In genomic region chr3:197029511-197030167, GRCh38 we compare ENCODE assay signal across 8 cellular contexts. TPM values are rescaled to one million over a fixed set of nuclear protein-coding genes. Genes with fewer than 3 reads are reported as not detected.
DNase-seq lines count a peak whose midpoint lies in the region; TF ChIP-seq lines count a peak whose summit lies in the region.

Gene MELTF (minus strand): TSS chr3:197029817. CDS start chr3:197029702, 115 bp downstream.

- H3K4me1 Mint-ChIP-seq in MCF 10A (ENCODE audit: insufficient read depth, unreplicated experiment), result peaks cover 25% of the 10 kb centered on the region

- no peak within 1 kb of the TSS for H3K27ac Mint-ChIP-seq in MCF 10A (ENCODE audit: low read depth, unreplicated experiment)

- peak within 1 kb of the TSS; percentile 96 for H2AFZ ChIP-seq in MM.1S (ENCODE audit: low read length)

- H3K36me3 ChIP-seq in H7 (replicated peaks; ENCODE audit: control insufficient read depth, insufficient read depth, low read length) (no peaks in the 10 kb centered on the region), MM.1S (replicated peaks; ENCODE audit: insufficient read depth, low read length) (no peaks in the 10 kb centered on the region), kidney epithelial cell (ENCODE audit: control insufficient read depth, insufficient read depth, low read length) (no peaks in the 10 kb centered on the region)

- H3K27me3 ChIP-seq in H7 (ENCODE audit: control insufficient read depth, insufficient read depth, low read length) (peaks cover 13% of the 10 kb centered on the region), MM.1S (replicated peaks; ENCODE audit: insufficient read depth, low read length) (no peaks in the 10 kb centered on the region), kidney epithelial cell (ENCODE audit: control insufficient read depth, insufficient read depth, low read length) (peaks cover 8% of the 10 kb centered on the region)

- H3K4me2 ChIP-seq in MM.1S (ENCODE audit: low read depth, low read length), result peak within 1 kb of the TSS; percentile 87

- H3K27ac ChIP-seq in MM.1S (ENCODE audit: low read length), result no peak within 1 kb of the TSS

- CTCF ChIA-PET in MCF 10A (lab: Yijun Ruan, JAX), result interaction anchor here (0.6 to 2.4 kb wide), 17 partner anchors 9 to 750 kb away, joined by 3 to 21 read pairs (median 4); no protein-coding TSS in a partner anchor

- H3K79me2 ChIP-seq in MM.1S (ENCODE audit: low read length), result no peaks in the 10 kb centered on the region

- no TSS peak for BruUV-seq in MCF 10A (replicated peaks; lab: Mats Ljungman, UMichigan)

- no peaks in the 10 kb centered on the region for H3K27me3 Mint-ChIP-seq in MCF 10A (ENCODE audit: insufficient read depth, unreplicated experiment)

- no peaks in the 10 kb centered on the region for H4K20me1 ChIP-seq in MM.1S (ENCODE audit: insufficient read depth, low read length)

- peak within 1 kb of the TSS; percentile 75 for H3K4me3 Mint-ChIP-seq in MCF 10A (ENCODE audit: unreplicated experiment)

- no peaks in the 10 kb centered on the region for H3K9me3 Mint-ChIP-seq in MCF 10A (ENCODE audit: unreplicated experiment)

- H3K9me2 ChIP-seq in MM.1S (replicated peaks; ENCODE audit: insufficient read depth, low read length), result no peaks in the 10 kb centered on the region

- H3K4me1 ChIP-seq in MM.1S (ENCODE audit: low read length), result no peaks in the 10 kb centered on the region

- POLR2A ChIA-PET in MCF 10A (lab: Yijun Ruan, JAX), result interaction anchor here (0.7 to 1.2 kb wide), 3 partner anchors 81 to 213 kb away, joined by 3 to 6 read pairs (median 4); no protein-coding TSS in a partner anchor

- peaks cover 3% of the 10 kb centered on the region; the same call in 1 of the 2 replicates for H3F3A ChIP-seq in MM.1S (ENCODE audit: insufficient read depth, low read length)

- peak; percentile 97 for TF ChIP-seq CTCF in GM10266 (IDR thresholded peaks at IDR 0.05; ENCODE audit: control insufficient read depth, insufficient read depth, low read depth, missing control alignments)
- TF ChIP-seq CTCF in MM.1S (IDR thresholded peaks at IDR 0.05; ENCODE audit: low read length), result peak; percentile 93
- TF ChIP-seq CTCF in MCF 10A (IDR thresholded peaks at IDR 0.05; ENCODE audit: unreplicated experiment), result peak; percentile 88
- peak; percentile 30 for TF ChIP-seq CTCF in kidney epithelial cell (IDR thresholded peaks at IDR 0.05; ENCODE audit: insufficient read depth, low read length, poor library complexity, severe bottlenecking)

- H3K36me3 Mint-ChIP-seq in MCF 10A (ENCODE audit: insufficient read depth, unreplicated experiment), result peaks cover 5% of the 10 kb centered on the region

- no peaks in the 10 kb centered on the region for H3K9me3 ChIP-seq in MM.1S (replicated peaks; ENCODE audit: insufficient read depth, low read length)

- intact Hi-C loops in MCF 10A (cut with micrococcal nuclease), result loop anchor here (1.0 kb wide), 1 partner anchor 27 kb away; no protein-coding TSS in a partner anchor

- H3K4me3 ChIP-seq in H7 (ENCODE audit: insufficient read depth, low read depth, low read length) (peak within 1 kb of the TSS; percentile 67), MM.1S (ENCODE audit: low read length) (peak within 1 kb of the TSS; percentile 93), kidney epithelial cell (ENCODE audit: low read depth, low read length) (peak within 1 kb of the TSS; percentile 36)

- peak; percentile 100 for DNase-seq in GM10266 (ENCODE audit: extremely low spot score)
- peak; percentile 99 for DNase-seq in H7
- peak; percentile 90 for DNase-seq in MM.1S
- DNase-seq in UCSD-AML1 (lab: John Stamatoyannopoulos, UW; ENCODE audit: unreplicated experiment), result peak; percentile 85
- DNase-seq in MCF 10A (ENCODE audit: unreplicated experiment), result peak; percentile 65
- DNase-seq in kidney epithelial cell (ENCODE audit: low read depth), result no peak
- DNase-seq in stimulated activated CD4-positive, alpha-beta T cell treated with anti-CD3 and anti-CD28 coated beads, Interleukin-4, amount 100 ng/mL, for 1 hour, result peak; percentile 74
- DNase-seq in hippocampal formation (lab: John Stamatoyannopoulos, UW), result no peak

- H3K9ac ChIP-seq in MM.1S (ENCODE audit: low read length), result peak within 1 kb of the TSS; percentile 87

RNA-seq across cellular contexts. Expression of gene MELTF, which starts in this region (rescaled TPM):
- total RNA-seq in H7 (2014; rRNA removed; shearing (Covaris generic)), result 3.5 and 4.8 TPM in 2 replicates
- total RNA-seq in MCF 10A (2022), result 9.1 and 20.6 TPM in 2 replicates
- total RNA-seq in kidney epithelial cell, result 28.6 and 33.8 TPM in 2 replicates

Comparison
In these comparisons a context has a peak if more than half of its experiments do, and no peak if none do; other contexts are left out.
1. DNase-seq: peak in GM10266 (single experiment), H7 (single experiment), MM.1S (single experiment), UCSD-AML1 (single experiment), MCF 10A (single experiment) and stimulated activated CD4-positive, alpha-beta T cell treated with anti-CD3 and anti-CD28 coated beads, Interleukin-4, amount 100 ng/mL, for 1 hour (single experiment); none in kidney epithelial cell (single experiment) and hippocampal formation (0 of 2).
2. CTCF ChIP-seq: peak in every context shown above with its lines; median percentile 97 in GM10266; 93 in MM.1S; 88 in MCF 10A; 30 in kidney epithelial cell.
3. H3K4me3 ChIP-seq: peak in every context shown above with its lines; median percentile 93 in MM.1S; 67 in H7; 36 in kidney epithelial cell.